Comparison of ENCODE assay signal across 2 cellular contexts in the genomic region with DNA sequence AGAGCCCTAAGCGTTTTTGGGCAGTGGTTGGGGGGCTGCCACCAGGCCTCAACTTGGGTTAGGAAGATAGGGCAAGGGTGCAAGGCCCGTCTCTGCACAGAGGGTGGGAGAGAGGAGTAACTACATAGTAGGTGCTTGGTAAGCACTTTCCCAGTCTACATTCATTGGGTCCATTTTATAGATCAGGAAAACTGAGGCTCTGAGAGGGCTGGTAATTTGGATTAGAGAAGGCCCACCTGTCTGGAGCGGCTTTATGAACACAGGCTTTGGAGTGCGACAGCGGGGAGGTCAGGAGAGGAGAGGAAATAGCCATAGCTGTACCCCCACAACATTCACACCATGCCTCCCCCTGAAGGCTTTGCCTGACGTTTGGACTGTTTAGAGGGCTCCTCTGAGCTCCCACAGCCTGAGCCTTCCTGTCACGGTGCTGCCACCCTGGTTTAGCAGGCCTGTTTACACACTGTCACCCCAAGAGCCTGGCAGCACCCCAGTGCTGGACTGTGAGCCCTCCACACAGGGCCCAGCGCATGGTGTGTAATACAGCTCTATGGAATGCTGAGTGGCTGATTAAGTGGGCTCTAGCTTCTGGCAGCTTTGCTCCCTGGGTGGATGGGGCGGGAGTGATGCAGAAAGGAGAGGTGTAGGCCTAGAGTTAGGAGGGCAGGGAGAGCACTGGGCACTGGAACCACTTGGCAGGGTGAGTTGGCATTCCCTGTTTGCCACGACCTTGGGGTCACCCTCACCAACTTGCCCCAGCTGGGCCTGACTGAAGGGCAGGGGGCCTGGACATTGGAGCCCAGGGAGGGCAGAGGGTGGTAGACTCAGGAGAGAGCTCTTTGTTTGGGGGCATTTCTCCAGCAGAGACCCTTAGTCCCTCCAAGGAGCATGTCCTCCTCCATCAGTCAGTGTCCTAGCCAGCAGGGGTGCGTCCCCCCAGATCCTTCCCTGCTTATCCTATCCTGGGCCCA.
A peak's percentile ranks its signal among the peaks of the same experiment; 100 is the strongest.
TF ChIP-seq lines count a peak whose summit lies in the region.

No MANE protein-coding gene starts in this region.

TF ChIP-seq in HepG2, 621 proteins besides CTCF, POLR2A, EP300 and RAD21:
- TF ChIP-seq ZNF430 (CRISPR knock-in tag; IDR thresholded peaks at IDR 0.05) (no peak), ZNF629 (CRISPR knock-in tag; conservative IDR thresholded peaks at IDR 0.05) (peak; percentile 80)

TF ChIP-seq in H1, 55 proteins besides CTCF, POLR2A, EP300 and RAD21:
- peak; percentile 54; the same call in 1 of the 2 replicates for TF ChIP-seq KDM1A (IDR thresholded peaks at IDR 0.05; ENCODE audit: borderline replicate concordance, low read length)
- no peak for TF ChIP-seq KDM4A (IDR thresholded peaks at IDR 0.05; ENCODE audit: low read depth, low read length, severe bottlenecking)
- no peak for TF ChIP-seq FOSL1 (IDR thresholded peaks at IDR 0.05; ENCODE audit: insufficient read depth, low read depth, low read length)
